Comparison of ENCODE assay signal across 8 cellular contexts in genomic region chr1:181141431-181141910, GRCh38.
DNase-seq lines count a peak whose midpoint lies in the region; ATAC-seq and TF ChIP-seq lines count a peak whose summit lies in the region.

No MANE protein-coding gene starts in this region.

- ATAC-seq in GM18858 (IDR thresholded peaks at IDR 0.05; ENCODE audit: unreplicated experiment) (no peak), GM18907 (IDR thresholded peaks at IDR 0.05; ENCODE audit: unreplicated experiment) (no peak), GM19452 (IDR thresholded peaks at IDR 0.05; ENCODE audit: unreplicated experiment) (no peak)

- peak; percentile 44 to 48 for DNase-seq in activated CD4-positive, alpha-beta T cell treated with anti-CD3 and anti-CD28 coated beads for 24 hours (ENCODE audit: low read depth in 2 of 2)
- no peak for DNase-seq in activated CD4-positive, alpha-beta T cell treated with anti-CD3 and anti-CD28 coated beads, Interleukin-2, amount 50 U/mL, for 1 hour
- peak in 2 of 3 experiments; percentile 53 to 54 for DNase-seq in activated CD8-positive, alpha-beta memory T cell treated with anti-CD3 and anti-CD28 coated beads for 48 hours (ENCODE audit: low read depth in 2 of 3, low spot score in 2 of 3)
- DNase-seq in foreskin fibroblast, result peak; percentile 91 to 93
- DNase-seq in stimulated activated CD8-positive, alpha-beta memory T cell treated with anti-CD3 and anti-CD28 coated beads, Interleukin-12 subunit alpha, Interleukin-12 subunit beta, amount 100 ng/mL, for 24 hours (ENCODE audit: extremely low read depth), result peak; percentile 31

- no peak overlapping the region for H3K4me3 ChIP-seq in foreskin fibroblast (ENCODE audit: low read depth in 1 of 2, low read length in 2 of 2)

- no peak for TF ChIP-seq CTCF in foreskin fibroblast (IDR thresholded peaks at IDR 0.05; ENCODE audit: low read depth, low read length)
